17 cellular contexts compared by ENCODE assay signal in genomic region chr7:47518827-47519226, GRCh38.
DNase-seq lines count a peak whose midpoint lies in the region; ATAC-seq and TF ChIP-seq lines count a peak whose summit lies in the region.
"Had no signal": no experiment of that assay in that cellular context is flagged by ENCODE, and none has a peak within 500 bp of the region (broad histone marks: within the 10 kb centered on the region; RNA-seq: fewer than 3 reads in every experiment).

No MANE protein-coding gene starts in this region.

- peaks cover 31% of the 10 kb centered on the region for H3K36me3 ChIP-seq in IMR-90 (ENCODE audit: control insufficient read depth, insufficient read depth, low read length)
- no peaks in the 10 kb centered on the region for H3K36me3 ChIP-seq in thoracic aorta
- H3K36me3 ChIP-seq: prostate gland had no signal

- H2BK20ac ChIP-seq in IMR-90 (ENCODE audit: low read depth, low read length), result peak overlapping the region; percentile 79

- no peak overlapping the region for H3K56ac ChIP-seq in IMR-90 (ENCODE audit: extremely low read depth, insufficient read depth, low read length)

- TF ChIP-seq RAD21 in IMR-90 (IDR thresholded peaks at IDR 0.05; ENCODE audit: low read length), result no peak

- no peak for TF ChIP-seq POLR2A in IMR-90 (IDR thresholded peaks at IDR 0.05; ENCODE audit: low read depth, low read length)

- CTCF ChIA-PET in IMR-90 (lab: Yijun Ruan, JAX), result no interaction called here

- H3K9me1 ChIP-seq in IMR-90 (ENCODE audit: insufficient read depth, low read length), result peaks cover 62% of the 10 kb centered on the region

- H3K27ac ChIP-seq in IMR-90 (ENCODE audit: insufficient read depth, low read length) (no peak overlapping the region), thoracic aorta (peak overlapping the region; percentile 64)
- H3K27ac ChIP-seq: prostate gland had no signal

- H3K4me1 Mint-ChIP-seq in chondrocyte (ENCODE audit: low read depth), result peaks cover 8% of the 10 kb centered on the region
- H3K4me1 Mint-ChIP-seq: activated naive CD8-positive, alpha-beta T cell treated with anti-CD3 and anti-CD28 coated beads for 36 hours had no signal

- H4K8ac ChIP-seq in IMR-90 (ENCODE audit: low read depth in 2 of 2, low read length in 2 of 2), result peak overlapping the region in 1 of 2 experiments; percentile 82; a peak in 1 of 4 replicates

- no peaks in the 10 kb centered on the region for H3K27me3 Mint-ChIP-seq in chondrocyte (ENCODE audit: low read depth)
- H3K27me3 Mint-ChIP-seq: stimulated activated naive B cell treated with anti-CD40 and anti-IgM and Interleukin-4, amounts not matched to agents 10 μg/mL and 1 μg/mL and 100 μg/mL, for 72 hours had no signal

- H3K18ac ChIP-seq in IMR-90 (ENCODE audit: low read depth, low read length), result peak overlapping the region; percentile 68; the same call in 1 of the 2 replicates

- H3K79me1 ChIP-seq in IMR-90 (ENCODE audit: low read depth in 1 of 2, low read length in 2 of 2), result peaks cover 50 to 92% of the 10 kb centered on the region in 2 experiments

- POLR2A ChIA-PET in IMR-90 (lab: Charles Lee; ENCODE audit: unreplicated experiment), result no interaction called here

- H2AFZ ChIP-seq in IMR-90 (replicated peaks; ENCODE audit: low read length, poor library complexity), result no peak overlapping the region

- H2BK5ac ChIP-seq in IMR-90 (ENCODE audit: low read depth, low read length, poor library complexity, severe bottlenecking), result peak overlapping the region; percentile 79

- H4K5ac ChIP-seq in IMR-90 (ENCODE audit: low read depth, low read length), result no peak overlapping the region

- H4K91ac ChIP-seq in IMR-90 (ENCODE audit: insufficient read depth, low read depth, low read length), result peak overlapping the region; percentile 80

- peak; percentile 19 for ATAC-seq in IMR-90 (ENCODE audit: low read depth)
- ATAC-seq in thoracic aorta (ENCODE audit: insufficient number of reproducible peaks, low FRiP score, low read depth), result no peak
- no peak for ATAC-seq in HG02623 (IDR thresholded peaks at IDR 0.05; ENCODE audit: unreplicated experiment)
- ATAC-seq: stimulated activated naive B cell treated with anti-CD40 and anti-IgM and Interleukin-4, amounts not matched to agents 10 μg/mL and 1 μg/mL and 100 μg/mL, for 72 hours had no signal

- peaks cover 41% of the 10 kb centered on the region for H3K36me3 Mint-ChIP-seq in chondrocyte (ENCODE audit: low read depth)
- H3K36me3 Mint-ChIP-seq: activated naive CD8-positive, alpha-beta T cell treated with anti-CD3 and anti-CD28 coated beads for 36 hours had no signal

- H4K20me1 ChIP-seq in IMR-90 (ENCODE audit: insufficient read depth, low read length), result peaks cover 65% of the 10 kb centered on the region; the same call in 1 of the 2 replicates

- TF ChIP-seq CTCF in IMR-90 (conservative IDR thresholded peaks at IDR 0.05; ENCODE audit: low read depth, low read length), result no peak
- no peak for TF ChIP-seq CTCF in chondrocyte (IDR thresholded peaks at IDR 0.05)
- TF ChIP-seq CTCF in thoracic aorta (IDR thresholded peaks at IDR 0.05), result no peak

- peak overlapping the region; percentile 94 for H3K27ac Mint-ChIP-seq in chondrocyte (ENCODE audit: unreplicated experiment)
- H3K27ac Mint-ChIP-seq: activated naive CD8-positive, alpha-beta T cell treated with anti-CD3 and anti-CD28 coated beads for 36 hours; stimulated activated naive B cell treated with anti-CD40 and anti-IgM and Interleukin-4, amounts not matched to agents 10 μg/mL and 1 μg/mL and 100 μg/mL, for 72 hours had no signal

- no peaks in the 10 kb centered on the region for H3K9me3 ChIP-seq in IMR-90 (ENCODE audit: control insufficient read depth, insufficient read depth, low read length)
- H3K9me3 ChIP-seq in thoracic aorta, result no peaks in the 10 kb centered on the region
- H3K9me3 ChIP-seq: prostate gland had no signal

- H3K27me3 ChIP-seq in IMR-90 (ENCODE audit: control insufficient read depth, insufficient read depth, low read length), result no peaks in the 10 kb centered on the region
- H3K27me3 ChIP-seq in thoracic aorta (replicated peaks; ENCODE audit: insufficient read depth), result no peaks in the 10 kb centered on the region

- in situ Hi-C loops in IMR-90 (cut with MboI; ENCODE audit: low sequenced_read_pairs), result no loop called here

- H2AK5ac ChIP-seq in IMR-90 (ENCODE audit: low read depth, low read length), result peak overlapping the region; percentile 59; the same call in 1 of the 2 replicates

- WGBS in IMR-90 (ENCODE audit: extremely low coverage in 2 of 2, insufficient read length in 1 of 2), 2 experiments, result 39% methylated on average over 3 of the region's 7 CpGs; no CpG with 5 or more reads in 1 of the 2 experiments

- H3K4me3 ChIP-seq in IMR-90 (ENCODE audit: insufficient read depth, low read depth, low read length), result no peak overlapping the region
- H3K4me3 ChIP-seq in thoracic aorta, result no peak overlapping the region
- H3K4me3 ChIP-seq: prostate gland had no signal

- peak overlapping the region; percentile 90 for H3K14ac ChIP-seq in IMR-90 (replicated peaks; ENCODE audit: low read depth, low read length)

- peak; percentile 79 for DNase-seq in IMR-90
- peak; percentile 37 for DNase-seq in chondrocyte (ENCODE audit: low spot score)
- DNase-seq in mucosa of gallbladder (ENCODE audit: low spot score), result peak; percentile 57
- DNase-seq in thoracic aorta (ENCODE audit: low spot score), result no peak
- no peak for DNase-seq in NCI-H2196 (lab: John Stamatoyannopoulos, UW; ENCODE audit: unreplicated experiment)
- no peak for DNase-seq in activated gamma-delta T cell treated with Interleukin-2 at 50 U/mL for 16 hours
- no peak for DNase-seq in NOMO-1 (lab: John Stamatoyannopoulos, UW; ENCODE audit: unreplicated experiment in 2 of 2)
- DNase-seq: activated CD4-positive, CD25-positive, alpha-beta regulatory T cell; activated CD8-positive, alpha-beta memory T cell treated with anti-CD3 and anti-CD28 coated beads, Interleukin-2, amount 50 U/mL, for 48 hours; activated naive CD8-positive, alpha-beta T cell treated with anti-CD3 and anti-CD28 coated beads for 36 hours; NCI-H1048; NCI-H2171 treated with DMSO at 0.1 percent for 48 hours; stimulated activated CD4-positive, alpha-beta T cell treated with anti-CD3 and anti-CD28 coated beads, Interleukin-4, amount 100 ng/mL, for 4 hours; stimulated activated naive B cell treated with anti-CD40 and anti-IgM and Interleukin-4, amounts not matched to agents 10 μg/mL and 1 μg/mL and 100 μg/mL, for 72 hours; SW 1271 had no signal

- BruUV-seq in IMR-90 (replicated peaks; lab: Mats Ljungman, UMichigan), result no TSS peak

- peak overlapping the region; percentile 89 for H3K4ac ChIP-seq in IMR-90 (ENCODE audit: low read depth, low read length)

- H2AK9ac ChIP-seq in IMR-90 (replicated peaks; ENCODE audit: low read depth, low read length, poor library complexity), result peak overlapping the region; percentile 60

- H3K23ac ChIP-seq in IMR-90 (ENCODE audit: low read depth, low read length), result peak overlapping the region; percentile 97

- H3K4me1 ChIP-seq in IMR-90 (ENCODE audit: control insufficient read depth, insufficient read depth, low read length), result peaks cover 26% of the 10 kb centered on the region
- H3K4me1 ChIP-seq in thoracic aorta (ENCODE audit: control insufficient read depth in 1 of 2, low read depth in 2 of 2), result peaks cover 16 to 58% of the 10 kb centered on the region in 2 donors

- H3K4me2 ChIP-seq in IMR-90 (ENCODE audit: low read depth, low read length), result no peak overlapping the region

- H3K4me3 Mint-ChIP-seq in chondrocyte (ENCODE audit: unreplicated experiment), result no peak overlapping the region
- H3K4me3 Mint-ChIP-seq: activated naive CD8-positive, alpha-beta T cell treated with anti-CD3 and anti-CD28 coated beads for 36 hours; stimulated activated naive B cell treated with anti-CD40 and anti-IgM and Interleukin-4, amounts not matched to agents 10 μg/mL and 1 μg/mL and 100 μg/mL, for 72 hours had no signal

- no peaks in the 10 kb centered on the region for H3K9me3 Mint-ChIP-seq in chondrocyte (ENCODE audit: low read depth)
- H3K9me3 Mint-ChIP-seq: activated naive CD8-positive, alpha-beta T cell treated with anti-CD3 and anti-CD28 coated beads for 36 hours had no signal

- intact Hi-C loops in IMR-90 (cut with micrococcal nuclease), result no loop called here

- peak overlapping the region; percentile 85 for H2BK120ac ChIP-seq in IMR-90 (ENCODE audit: low read depth, low read length)

- no peak overlapping the region; the same call in 1 of the 2 replicates for H3K9ac ChIP-seq in IMR-90 (ENCODE audit: low read depth, low read length)

- dilution Hi-C loops in IMR-90 (cut with HindIII; ENCODE audit: low sequenced_read_pairs, unreplicated experiment), result no loop called here

- peak overlapping the region; percentile 54; the same call in 1 of the 3 replicates for H2BK15ac ChIP-seq in IMR-90 (ENCODE audit: low read depth, low read length)

TF ChIP-seq in IMR-90, 13 proteins besides CTCF, POLR2A, EP300 and RAD21:
- TF ChIP-seq MAZ (IDR thresholded peaks at IDR 0.05; ENCODE audit: borderline replicate concordance, low read depth, low read length), result no peak
- TF ChIP-seq ELK1 (IDR thresholded peaks at IDR 0.05; ENCODE audit: borderline replicate concordance, low read depth, low read length), result no peak
- no peak for TF ChIP-seq RCOR1 (IDR thresholded peaks at IDR 0.05; ENCODE audit: insufficient replicate concordance, low read length)
- no peak for TF ChIP-seq CHD1 (IDR thresholded peaks at IDR 0.05; ENCODE audit: low read depth, low read length)

Comparison
In these comparisons a context has a peak if more than half of its experiments do, and no peak if none do; other contexts are left out.
1. DNase-seq: peak in IMR-90 (single experiment), chondrocyte (single experiment) and mucosa of gallbladder (single experiment); none in thoracic aorta (single experiment), NCI-H2196 (single experiment), activated gamma-delta T cell treated with Interleukin-2 at 50 U/mL for 16 hours (single experiment) and NOMO-1 (0 of 2).